In the genomic region with DNA sequence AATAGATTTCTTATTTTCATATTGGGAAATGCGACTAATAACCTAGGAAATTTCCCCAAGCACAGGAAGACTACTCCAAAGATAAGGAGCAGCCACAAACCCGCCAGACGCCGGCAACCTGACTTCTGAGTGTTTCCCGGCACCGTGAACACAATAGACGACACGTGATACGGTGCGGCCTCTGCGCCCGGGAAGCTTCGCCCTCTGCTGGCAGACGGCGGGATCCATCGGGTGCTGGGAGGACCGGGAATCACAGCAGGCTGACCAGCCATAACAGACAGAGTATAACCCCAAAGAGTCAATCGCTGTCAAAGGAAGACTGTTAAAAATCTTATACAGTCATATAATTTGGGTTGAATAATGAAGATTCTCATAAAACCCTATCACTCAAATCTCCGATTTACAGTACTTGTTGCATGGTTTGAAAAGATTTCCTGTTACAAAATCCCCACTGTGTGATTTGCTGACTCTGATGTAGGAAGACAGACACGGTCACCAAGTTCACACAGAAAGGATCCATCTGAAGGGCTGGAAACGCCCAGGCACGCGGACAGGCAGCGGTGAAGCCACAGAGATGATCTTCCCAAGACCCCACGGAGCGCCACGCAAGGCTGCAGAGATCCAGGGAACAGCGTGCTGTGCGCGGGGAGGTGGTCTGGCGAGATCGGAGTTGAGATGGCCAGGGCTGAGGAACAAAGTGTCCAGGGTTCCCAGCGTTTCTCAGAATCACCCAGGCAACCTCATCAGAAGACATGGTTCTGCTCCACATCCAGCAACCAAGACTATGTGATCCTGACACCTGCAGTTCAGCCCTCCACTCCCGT, we compare ENCODE assay signal across 8 cellular contexts.
DNase-seq lines count a peak whose midpoint lies in the region; ATAC-seq and TF ChIP-seq lines count a peak whose summit lies in the region.

No MANE protein-coding gene starts in this region.

- H3K4me1 Mint-ChIP-seq in central memory CD8-positive, alpha-beta T cell, result peaks cover 46% of the 10 kb centered on the region

- POLR2A ChIA-PET in AG04449 (lab: Yijun Ruan, JAX), result no interaction called here

- H3K36me3 Mint-ChIP-seq in central memory CD8-positive, alpha-beta T cell (ENCODE audit: insufficient read depth), result peaks cover 6% of the 10 kb centered on the region

- CTCF ChIA-PET in AG04449 (lab: Yijun Ruan, JAX), result interaction anchor here (0.9 to 1.2 kb wide), 8 partner anchors 10 to 75 kb away, joined by 3 to 5 read pairs (median 3); partner anchors contain the start of gene TRAPPC12

- no peaks in the 10 kb centered on the region for H3K27me3 Mint-ChIP-seq in central memory CD8-positive, alpha-beta T cell

- no peaks in the 10 kb centered on the region for H3K27me3 ChIP-seq in kidney epithelial cell (ENCODE audit: control insufficient read depth, insufficient read depth, low read length)

- peak; percentile 12 for DNase-seq in AG04449 (ENCODE audit: low read depth, low spot score)
- DNase-seq in NCI-H2171 (lab: John Stamatoyannopoulos, UW), result peak; percentile 91
- DNase-seq in central memory CD8-positive, alpha-beta T cell (ENCODE audit: low spot score in 2 of 2), result peak; percentile 55 to 64
- DNase-seq in kidney epithelial cell (ENCODE audit: low read depth), result peak; percentile 34
- peak; percentile 39 to 67 for DNase-seq in stimulated activated CD4-positive, alpha-beta T cell treated with anti-CD3 and anti-CD28 coated beads, Interleukin-1b, Interleukin-23, amount 100 ng/mL, for 1 hour (ENCODE audit: low read depth in 2 of 2)

- H3K4me3 ChIP-seq in AG04449 (ENCODE audit: low read depth, low read length), result peak overlapping the region; percentile 18; the same call in 1 of the 2 replicates
- peak overlapping the region; percentile 10 for H3K4me3 ChIP-seq in kidney epithelial cell (ENCODE audit: low read depth, low read length)

- H3K9me3 Mint-ChIP-seq in central memory CD8-positive, alpha-beta T cell, result no peaks in the 10 kb centered on the region

- TF ChIP-seq CTCF in AG04449 (IDR thresholded peaks at IDR 0.05; ENCODE audit: insufficient read depth, low read length, missing control alignments), result peak; percentile 96
- peak; percentile 94 for TF ChIP-seq CTCF in kidney epithelial cell (IDR thresholded peaks at IDR 0.05; ENCODE audit: insufficient read depth, low read length, poor library complexity, severe bottlenecking)

- ATAC-seq in GM18870 (IDR thresholded peaks at IDR 0.05; ENCODE audit: unreplicated experiment), result peak; percentile 91
- ATAC-seq in HG03108 (IDR thresholded peaks at IDR 0.05; ENCODE audit: unreplicated experiment), result peak; percentile 98
- ATAC-seq in activated CD4-positive, CD25-positive, alpha-beta regulatory T cell treated with anti-CD3 and anti-CD28 coated beads, Interleukin-2, amount 50 U/mL, for 24 hours, result peak; percentile 91 to 94
- ATAC-seq in central memory CD8-positive, alpha-beta T cell (replicated peaks; ENCODE audit: extremely low read depth, poor library complexity, severe bottlenecking), result peak; percentile 90

- peak overlapping the region; percentile 16 for H3K4me3 Mint-ChIP-seq in central memory CD8-positive, alpha-beta T cell

- peak overlapping the region; percentile 89 for H3K27ac Mint-ChIP-seq in central memory CD8-positive, alpha-beta T cell (ENCODE audit: low read depth)

- H3K36me3 ChIP-seq in kidney epithelial cell (ENCODE audit: control insufficient read depth, insufficient read depth, low read length), result no peaks in the 10 kb centered on the region

Comparison
In these comparisons a context has a peak if more than half of its experiments do, and no peak if none do; other contexts are left out.
1. Peak in every context shown above with its lines: DNase-seq, ATAC-seq and H3K4me3 ChIP-seq.
2. DNase-seq: peak in every context shown above with its lines; median percentile 91 in NCI-H2171; 60 in central memory CD8-positive, alpha-beta T cell; 53 in stimulated activated CD4-positive, alpha-beta T cell treated with anti-CD3 and anti-CD28 coated beads, Interleukin-1b, Interleukin-23, amount 100 ng/mL, for 1 hour; 34 in kidney epithelial cell; 12 in AG04449.